ENCODE assay signal across 30 cellular contexts in genomic region chr4:87510747-87511146, GRCh38. TPM values are rescaled to one million over a fixed set of nuclear protein-coding genes. Genes with fewer than 3 reads are reported as not detected.
"Had no signal": no experiment of that assay in that cellular context is flagged by ENCODE, and none has a peak within 500 bp of the region (broad histone marks: within the 10 kb centered on the region; RNA-seq: fewer than 3 reads in every experiment).

No MANE protein-coding gene starts in this region.

- DNase-seq: colonic mucosa; effector CD8-positive, alpha-beta T cell; endodermal cell; foreskin keratinocyte; glutamatergic neuron; heart right ventricle; immature natural killer cell; islet precursor cell; kidney glomerular epithelial cell; mesenchymal stem cell; mucosa of descending colon; naive B cell; pancreas; retina; right lobe of liver; small intestine; stimulated activated CD4-positive, alpha-beta T cell treated with anti-CD3 and anti-CD28 coated beads, Interleukin-15, amount 100 ng/mL, for 24 hours; stimulated activated CD4-positive, alpha-beta T cell treated with anti-CD3 and anti-CD28 coated beads, Interleukin-2, amount 100 ng/mL, for 48 hours; stimulated activated naive CD4-positive, alpha-beta T cell treated with Interleukin-2 at 50 U/mL for 16 hours; stomach; tibial artery had no signal

- H3K27me3 Mint-ChIP-seq: dendritic cell treated with granulocyte-macrophage colony-stimulating factor and Interleukin-4, amounts not matched to agents 40 ng/mL and 50 ng/mL, for 4 days; naive B cell had no signal

- H3K27ac Mint-ChIP-seq: dendritic cell treated with granulocyte-macrophage colony-stimulating factor and Interleukin-4, amounts not matched to agents 40 ng/mL and 50 ng/mL, for 4 days; endodermal cell; immature natural killer cell; mesothelial cell of epicardium; naive B cell; natural killer cell treated with Interleukin-12 subunit alpha and Interleukin-12 subunit beta and Interleukin-15 and Interleukin-18, amount 100 ng/mL, for 72 hours had no signal

- ATAC-seq: esophagus mucosa; foreskin keratinocyte; mucosa of descending colon; natural killer cell treated with Interleukin-12 subunit alpha and Interleukin-12 subunit beta and Interleukin-15 and Interleukin-18, amount 100 ng/mL, for 72 hours; pancreas; right lobe of liver had no signal

- H3K4me3 ChIP-seq: colonic mucosa, heart right ventricle, mucosa of descending colon, pancreas, right lobe of liver, stomach, tibial artery, upper lobe of left lung had no signal

- H3K36me3 ChIP-seq: colonic mucosa, neutrophil, pancreas, right lobe of liver had no signal

- H3K27me3 ChIP-seq: colonic mucosa, heart right ventricle, neutrophil, pancreas, right lobe of liver, stomach, tibial artery, upper lobe of left lung had no signal

- H3K4me1 Mint-ChIP-seq: naive B cell had no signal

- H3K4me1 ChIP-seq: colonic mucosa, foreskin keratinocyte, pancreas, right lobe of liver had no signal

- H3K4me3 Mint-ChIP-seq: dendritic cell treated with granulocyte-macrophage colony-stimulating factor and Interleukin-4, amounts not matched to agents 40 ng/mL and 50 ng/mL, for 4 days; endodermal cell; immature natural killer cell; mesothelial cell of epicardium; naive B cell; natural killer cell treated with Interleukin-12 subunit alpha and Interleukin-12 subunit beta and Interleukin-15 and Interleukin-18, amount 100 ng/mL, for 72 hours; neural crest cell had no signal

- FAIRE-seq: pancreas, small intestine, urothelium cell line had no signal

- H3K9me3 ChIP-seq: colonic mucosa, heart right ventricle, mucosa of descending colon, neutrophil, pancreas, right lobe of liver, stomach, tibial artery, upper lobe of left lung had no signal

- H3K36me3 Mint-ChIP-seq: immature natural killer cell; naive B cell; natural killer cell treated with Interleukin-12 subunit alpha and Interleukin-12 subunit beta and Interleukin-15 and Interleukin-18, amount 100 ng/mL, for 72 hours had no signal

- H3K27ac ChIP-seq: colonic mucosa, epithelial cell of prostate, foreskin keratinocyte, neutrophil, pancreas, right lobe of liver, upper lobe of left lung had no signal

- H3K9me3 Mint-ChIP-seq: dendritic cell treated with granulocyte-macrophage colony-stimulating factor and Interleukin-4, amounts not matched to agents 40 ng/mL and 50 ng/mL, for 4 days; endodermal cell; immature natural killer cell; mesothelial cell of epicardium; naive B cell; natural killer cell treated with Interleukin-12 subunit alpha and Interleukin-12 subunit beta and Interleukin-15 and Interleukin-18, amount 100 ng/mL, for 72 hours; neural crest cell had no signal

RNA-seq across cellular contexts. Expression of gene SPARCL1, which starts 18.4 kb away (rescaled TPM):
- total RNA-seq: foreskin keratinocyte; natural killer cell treated with Interleukin-12 subunit alpha and Interleukin-12 subunit beta and Interleukin-15 and Interleukin-18, amount 100 ng/mL, for 72 hours had no signal
- polyA plus RNA-seq: foreskin keratinocyte, immature natural killer cell had no signal
